ENCODE assay signal across 20 cellular contexts in the genomic region with DNA sequence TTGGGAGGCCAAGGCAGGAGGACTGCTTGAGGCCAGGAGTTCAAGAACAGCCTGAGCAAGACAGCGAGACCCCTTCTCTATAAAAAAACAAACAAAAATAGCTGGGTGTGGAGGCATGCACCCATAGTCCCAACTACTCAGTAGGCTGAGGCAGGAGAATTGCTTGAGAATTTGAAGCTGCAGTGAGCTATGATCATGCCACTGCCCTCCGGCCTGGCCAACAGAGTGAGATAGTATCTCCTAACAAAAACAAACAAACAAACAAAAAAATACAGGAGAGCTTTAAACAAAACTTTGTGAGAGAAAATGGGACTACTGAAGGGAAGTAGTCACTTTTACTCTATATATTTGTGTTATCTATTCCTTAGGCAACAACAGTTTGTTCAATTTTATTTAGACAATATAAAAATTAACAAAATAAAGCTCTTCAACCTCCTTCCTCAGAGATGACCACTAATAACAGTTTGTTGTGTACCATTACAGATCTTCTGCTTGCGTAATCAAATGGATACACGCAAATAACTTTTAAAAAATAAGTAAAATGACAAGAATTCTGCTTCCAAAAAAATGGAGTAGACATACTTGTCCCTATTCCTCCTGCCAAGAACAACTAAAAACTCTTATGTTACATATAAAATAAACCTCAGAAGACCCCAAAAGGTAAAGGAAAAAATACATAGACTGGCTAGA. TPM values are rescaled to one million over a fixed set of nuclear protein-coding genes. Genes with fewer than 3 reads are reported as not detected.
DNase-seq lines count a peak whose midpoint lies in the region; ATAC-seq and TF ChIP-seq lines count a peak whose summit lies in the region.
"Had no signal": no experiment of that assay in that cellular context is flagged by ENCODE, and none has a peak within 500 bp of the region (broad histone marks: within the 10 kb centered on the region; RNA-seq: fewer than 3 reads in every experiment).

No MANE protein-coding gene starts in this region.

- peaks cover 71% of the 10 kb centered on the region for H3K4me1 Mint-ChIP-seq in activated naive CD4-positive, alpha-beta T cell treated with anti-CD3 and anti-CD28 coated beads, Interleukin-2, amount 50 U/mL, for 24 hours
- peaks cover 35% of the 10 kb centered on the region for H3K4me1 Mint-ChIP-seq in HFFc6 (ENCODE audit: low read depth)
- H3K4me1 Mint-ChIP-seq in effector memory CD8-positive, alpha-beta T cell (ENCODE audit: low read depth in 2 of 2): peaks cover 33 to 61% of the 10 kb centered on the region in 2 donors
- peaks cover 55% of the 10 kb centered on the region for H3K4me1 Mint-ChIP-seq in stimulated activated memory B cell treated with anti-CD40 and anti-IgM and Interleukin-4, amounts not matched to agents 10 μg/mL and 1 μg/mL and 100 μg/mL, for 72 hours
- H3K4me1 Mint-ChIP-seq: nephron had no signal

- ATAC-seq in activated naive CD4-positive, alpha-beta T cell treated with anti-CD3 and anti-CD28 coated beads, Interleukin-2, amount 50 U/mL, for 72 hours: no peak
- no peak for ATAC-seq in effector memory CD8-positive, alpha-beta T cell (replicated peaks)
- ATAC-seq in stimulated activated memory B cell treated with anti-CD40 and anti-IgM and Interleukin-4, amounts not matched to agents 10 μg/mL and 1 μg/mL and 100 μg/mL, for 72 hours: no peak
- ATAC-seq: HCT116, SK-N-SH treated with all-trans-retinoic acid at 6 μM for 48 hours had no signal

- no peaks in the 10 kb centered on the region for H3K9me3 Mint-ChIP-seq in activated naive CD4-positive, alpha-beta T cell treated with anti-CD3 and anti-CD28 coated beads, Interleukin-2, amount 50 U/mL, for 24 hours
- H3K9me3 Mint-ChIP-seq in activated naive CD4-positive, alpha-beta T cell treated with anti-CD3 and anti-CD28 coated beads, Interleukin-2, amount 50 U/mL, for 72 hours: peaks cover 6 to 16% of the 10 kb centered on the region in 2 donors
- no peaks in the 10 kb centered on the region for H3K9me3 Mint-ChIP-seq in HFFc6
- no peaks in the 10 kb centered on the region for H3K9me3 Mint-ChIP-seq in effector memory CD8-positive, alpha-beta T cell
- H3K9me3 Mint-ChIP-seq in stimulated activated memory B cell treated with anti-CD40 and anti-IgM and Interleukin-4, amounts not matched to agents 10 μg/mL and 1 μg/mL and 100 μg/mL, for 72 hours: peaks cover 2% of the 10 kb centered on the region

- H3K27ac Mint-ChIP-seq in activated naive CD4-positive, alpha-beta T cell treated with anti-CD3 and anti-CD28 coated beads, Interleukin-2, amount 50 U/mL, for 24 hours: peak overlapping the region; percentile 49
- peak overlapping the region in 1 of 2 donors; percentile 63 for H3K27ac Mint-ChIP-seq in activated naive CD4-positive, alpha-beta T cell treated with anti-CD3 and anti-CD28 coated beads, Interleukin-2, amount 50 U/mL, for 72 hours
- H3K27ac Mint-ChIP-seq in HFFc6: peak overlapping the region; percentile 19; the same call in 1 of the 2 replicates
- peak overlapping the region; percentile 72 to 82 for H3K27ac Mint-ChIP-seq in effector memory CD8-positive, alpha-beta T cell
- H3K27ac Mint-ChIP-seq in stimulated activated memory B cell treated with anti-CD40 and anti-IgM and Interleukin-4, amounts not matched to agents 10 μg/mL and 1 μg/mL and 100 μg/mL, for 72 hours: peak overlapping the region; percentile 72
- H3K27ac Mint-ChIP-seq: nephron had no signal

- H3K4me3 Mint-ChIP-seq in activated naive CD4-positive, alpha-beta T cell treated with anti-CD3 and anti-CD28 coated beads, Interleukin-2, amount 50 U/mL, for 24 hours: no peak overlapping the region
- no peak overlapping the region for H3K4me3 Mint-ChIP-seq in HFFc6
- H3K4me3 Mint-ChIP-seq in effector memory CD8-positive, alpha-beta T cell: peak overlapping the region in 1 of 2 donors; percentile 50
- H3K4me3 Mint-ChIP-seq in stimulated activated memory B cell treated with anti-CD40 and anti-IgM and Interleukin-4, amounts not matched to agents 10 μg/mL and 1 μg/mL and 100 μg/mL, for 72 hours: no peak overlapping the region
- H3K4me3 Mint-ChIP-seq: nephron had no signal

- TF ChIP-seq CTCF in HFFc6 (IDR thresholded peaks at IDR 0.05): no peak

- in situ Hi-C loops in ACHN (cut with HindIII; ENCODE audit: low pct_ligation_motif_present, low pct_unique_long_range_greater_than_20kb, low sequenced_read_pairs): no loop called here

- no peak for DNase-seq in activated naive CD4-positive, alpha-beta T cell treated with anti-CD3 and anti-CD28 coated beads, Interleukin-2, amount 50 U/mL, for 72 hours (ENCODE audit: low spot score in 2 of 2)
- DNase-seq in HFFc6: no peak
- no peak for DNase-seq in effector memory CD8-positive, alpha-beta T cell
- no peak for DNase-seq in occipital lobe (lab: John Stamatoyannopoulos, UW)
- no peak for DNase-seq in ACHN
- no peak for DNase-seq in NCI-H2107 (lab: John Stamatoyannopoulos, UW)
- DNase-seq: anterior cingulate cortex, caudate nucleus, DND-41, head of caudate nucleus, left colon, NCI-H1436, NCI-H526 treated with DMSO at 0.1 percent for 48 hours, testis, WERI-Rb-1 had no signal

- peaks cover 37% of the 10 kb centered on the region for H3K36me3 Mint-ChIP-seq in activated naive CD4-positive, alpha-beta T cell treated with anti-CD3 and anti-CD28 coated beads, Interleukin-2, amount 50 U/mL, for 24 hours
- H3K36me3 Mint-ChIP-seq in activated naive CD4-positive, alpha-beta T cell treated with anti-CD3 and anti-CD28 coated beads, Interleukin-2, amount 50 U/mL, for 72 hours: peaks cover 14 to 72% of the 10 kb centered on the region in 2 donors
- H3K36me3 Mint-ChIP-seq in HFFc6 (ENCODE audit: low read depth): peaks cover 56% of the 10 kb centered on the region
- H3K36me3 Mint-ChIP-seq in effector memory CD8-positive, alpha-beta T cell (ENCODE audit: insufficient read depth): peaks cover 88% of the 10 kb centered on the region
- H3K36me3 Mint-ChIP-seq in stimulated activated memory B cell treated with anti-CD40 and anti-IgM and Interleukin-4, amounts not matched to agents 10 μg/mL and 1 μg/mL and 100 μg/mL, for 72 hours: peaks cover 70% of the 10 kb centered on the region

- H3K27me3 Mint-ChIP-seq in activated naive CD4-positive, alpha-beta T cell treated with anti-CD3 and anti-CD28 coated beads, Interleukin-2, amount 50 U/mL, for 24 hours: no peaks in the 10 kb centered on the region
- H3K27me3 Mint-ChIP-seq in HFFc6 (ENCODE audit: insufficient read depth): no peaks in the 10 kb centered on the region; the same call in 1 of the 2 replicates
- H3K27me3 Mint-ChIP-seq in effector memory CD8-positive, alpha-beta T cell: no peaks in the 10 kb centered on the region
- H3K27me3 Mint-ChIP-seq in stimulated activated memory B cell treated with anti-CD40 and anti-IgM and Interleukin-4, amounts not matched to agents 10 μg/mL and 1 μg/mL and 100 μg/mL, for 72 hours: no peaks in the 10 kb centered on the region

RNA-seq across cellular contexts. Expression of a gene that starts 17.4 kb away (rescaled TPM):
- total RNA-seq in activated naive CD4-positive, alpha-beta T cell treated with anti-CD3 and anti-CD28 coated beads, Interleukin-2, amount 50 U/mL, for 72 hours: 10 to 100 TPM; 62.0 to 85.5 TPM
- total RNA-seq in HFFc6 (2021; fragmentation: NEBNext Ultra II Directional; extraction: Animal tissue kit (Norgen Biotek cat#: 25700)): 10 to 100 TPM; 38.8 to 61.3 (median 55.7) TPM
- 55.2 TPM for total RNA-seq in occipital lobe

RNA-seq across cellular contexts. Expression of a gene that starts 58.1 kb away (rescaled TPM):
- 10 to 100 TPM; 24.5 to 34.0 TPM for total RNA-seq in activated naive CD4-positive, alpha-beta T cell treated with anti-CD3 and anti-CD28 coated beads, Interleukin-2, amount 50 U/mL, for 72 hours
- 10 to 100 TPM; 24.9 to 32.5 (median 27.7) TPM for total RNA-seq in HFFc6 (2021; fragmentation: NEBNext Ultra II Directional; extraction: Animal tissue kit (Norgen Biotek cat#: 25700))
- total RNA-seq in occipital lobe: 86.7 TPM
